Comparison of ENCODE assay signal across 8 cellular contexts in genomic region chr19:16435238-16435911, GRCh38. TPM values are rescaled to one million over a fixed set of nuclear protein-coding genes. Genes with fewer than 3 reads are reported as not detected.
A peak's percentile ranks its signal among the peaks of the same experiment; 100 is the strongest.
DNase-seq lines count a peak whose midpoint lies in the region; ATAC-seq and TF ChIP-seq lines count a peak whose summit lies in the region.

No MANE protein-coding gene starts in this region.

- no peaks in the 10 kb centered on the region for H3K79me2 ChIP-seq in OCI-LY7 (ENCODE audit: insufficient read depth, low read depth, low read length)

- no TSS peak for BruUV-seq in OCI-LY7 (replicated peaks; lab: Mats Ljungman, UMichigan)

- H3K9me2 ChIP-seq in OCI-LY7 (ENCODE audit: insufficient read depth, low read length) = no peaks in the 10 kb centered on the region

- H3K9me3 ChIP-seq in AG04450 (ENCODE audit: control insufficient read depth, insufficient read depth, low read length) (no peaks in the 10 kb centered on the region), OCI-LY7 (ENCODE audit: low read length) (no peaks in the 10 kb centered on the region), BE2C (no peaks in the 10 kb centered on the region)

- H2AFZ ChIP-seq in OCI-LY7 (ENCODE audit: low read length) = no peak overlapping the region

- no peak overlapping the region for H3K4me3 ChIP-seq in AG04450 (ENCODE audit: low read depth, low read length)
- no peak overlapping the region for H3K4me3 ChIP-seq in OCI-LY7 (ENCODE audit: low read depth, low read length, poor library complexity, severe bottlenecking)
- no peak overlapping the region for H3K4me3 ChIP-seq in BE2C (ENCODE audit: low read depth, low read length)

- H4K20me1 ChIP-seq in OCI-LY7 (ENCODE audit: insufficient read depth, low read length) = no peaks in the 10 kb centered on the region

- H3K27ac ChIP-seq in AG04450 (ENCODE audit: low read depth, low read length) = peak overlapping the region; percentile 80
- H3K27ac ChIP-seq in OCI-LY7 (ENCODE audit: low read depth, low read length, poor library complexity, severe bottlenecking) = peak overlapping the region; percentile 45

- H3K4me1 ChIP-seq in OCI-LY7 (ENCODE audit: insufficient read depth, low read length, poor library complexity, severe bottlenecking) (peaks cover 34% of the 10 kb centered on the region), BE2C (no peaks in the 10 kb centered on the region)

- POLR2A ChIA-PET in AG04450 (lab: Yijun Ruan, JAX) (interaction anchor here (0.5 to 0.6 kb wide), 2 partner anchors 17 to 672 kb away, joined by 3 to 5 read pairs; no protein-coding TSS in a partner anchor), OCI-LY7 (lab: Charles Lee) (interaction anchor here (0.7 to 1.2 kb wide), 3 partner anchors 9 to 29 kb away, joined by 3 to 7 read pairs (median 3); no protein-coding TSS in a partner anchor)

- intact Hi-C loops in OCI-LY7 (cut with micrococcal nuclease; ENCODE audit: unreplicated experiment) = no loop called here

- DNase-seq in AG04450 (ENCODE audit: low read depth, low spot score) (peak; percentile 84), OCI-LY7 (ENCODE audit: low spot score) (no peak), fibroblast of peridontal ligament (ENCODE audit: extremely low read depth) (peak; percentile 98), non-pigmented ciliary epithelial cell (ENCODE audit: low read depth) (peak; percentile 99), BE2C (no peak), SIG-M5 (lab: John Stamatoyannopoulos, UW) (no peak)
- no peak for DNase-seq in stimulated activated naive CD4-positive, alpha-beta T cell (lab: John Stamatoyannopoulos, UW)

- H3K4me2 ChIP-seq in OCI-LY7 (ENCODE audit: low read length) = no peak overlapping the region

- no peak for ATAC-seq in HG03571 (IDR thresholded peaks at IDR 0.05; ENCODE audit: unreplicated experiment)

- CTCF ChIA-PET in AG04450 (lab: Charles Lee) = interaction anchor here (0.8 to 3.4 kb wide), 2 partner anchors 10 to 18 kb away, joined by 3 to 14 read pairs; no protein-coding TSS in a partner anchor
- CTCF ChIA-PET in OCI-LY7 (lab: Charles Lee; ENCODE audit: unreplicated experiment) = no interaction called here

- H3K36me3 ChIP-seq in OCI-LY7 (ENCODE audit: insufficient read depth, low read length) (peaks cover 84% of the 10 kb centered on the region), BE2C (peaks cover 40% of the 10 kb centered on the region)

- TF ChIP-seq CTCF in AG04450 (IDR thresholded peaks at IDR 0.05; ENCODE audit: low read depth, low read length) (no peak), OCI-LY7 (conservative IDR thresholded peaks at IDR 0.05; ENCODE audit: low read length) (no peak), BE2C (IDR thresholded peaks at IDR 0.05; ENCODE audit: low read depth, low read length) (no peak)

- H3K27me3 ChIP-seq in AG04450 (ENCODE audit: control insufficient read depth, insufficient read depth, low read length) (no peaks in the 10 kb centered on the region), BE2C (no peaks in the 10 kb centered on the region)

RNA-seq across cellular contexts. Expression of gene EPS15L1, which starts 36.4 kb away (rescaled TPM):
- 14.4 and 14.7 TPM in 2 replicates for polyA plus RNA-seq in AG04450 (2011; rRNA removed)
- polyA minus RNA-seq in AG04450 (2011; rRNA and poly(A)+ RNA removed) = 24.5 and 30.5 TPM in 2 replicates
- total RNA-seq in OCI-LY7 (2014; rRNA removed; shearing (Covaris generic)) = 22.4 and 28.1 TPM in 2 replicates
- total RNA-seq in OCI-LY7 (2022) = 67.0 and 67.1 TPM in 2 replicates
- polyA plus RNA-seq in BE2C (2012; ENCODE audit: insufficient read depth, insufficient read length, low read depth) = 68.7 TPM

Comparison
In these comparisons a context has a peak if more than half of its experiments do, and no peak if none do; other contexts are left out.
1. DNase-seq: peak in AG04450 (single experiment), fibroblast of peridontal ligament (single experiment) and non-pigmented ciliary epithelial cell (single experiment); none in OCI-LY7 (single experiment), stimulated activated naive CD4-positive, alpha-beta T cell (0 of 6), BE2C (single experiment) and SIG-M5 (single experiment).